8 cellular contexts compared by ENCODE assay signal in genomic region chr9:33446507-33447403, GRCh38. TPM values are rescaled to one million over a fixed set of nuclear protein-coding genes. Genes with fewer than 3 reads are reported as not detected.
DNase-seq lines count a peak whose midpoint lies in the region; ATAC-seq and TF ChIP-seq lines count a peak whose summit lies in the region.

No MANE protein-coding gene starts in this region.

- peak; percentile 34 to 38 for ATAC-seq in naive B cell (ENCODE audit: low read depth in 2 of 2)

- no peaks in the 10 kb centered on the region for H3K9me3 ChIP-seq in HAP-1
- H3K9me3 ChIP-seq in endodermal cell (ENCODE audit: control insufficient read depth, low read length) = no peaks in the 10 kb centered on the region
- H3K9me3 ChIP-seq in stomach smooth muscle (ENCODE audit: control insufficient read depth in 2 of 2, low read length in 2 of 2) = no peaks in the 10 kb centered on the region

- peaks cover 28% of the 10 kb centered on the region for H3K27me3 Mint-ChIP-seq in endodermal cell (ENCODE audit: insufficient read depth)
- H3K27me3 Mint-ChIP-seq in naive B cell = peaks cover 5 to 35% (median 13%) of the 10 kb centered on the region in 3 donors

- H3K9me3 Mint-ChIP-seq in endodermal cell (no peaks in the 10 kb centered on the region), naive B cell (no peaks in the 10 kb centered on the region)

- WGBS in endodermal cell (ENCODE audit: insufficient coverage in 1 of 2, insufficient read length in 1 of 2), 2 experiments = 44 to 48% methylated on average over 9 to 21 of the region's 21 CpGs

- H3K27ac ChIP-seq in endodermal cell (ENCODE audit: low read depth, low read length) (no peak overlapping the region), stomach smooth muscle (ENCODE audit: low read length) (no peak overlapping the region)

- DNase-seq in GM12865 (ENCODE audit: low read depth) (peak; percentile 93), HAP-1 (ENCODE audit: low spot score in 2 of 2) (peak in 1 of 2 experiments; percentile 45), M059J (ENCODE audit: low read depth) (peak; percentile 73), endodermal cell (peak; percentile 75), naive B cell (no peak), NCI-H1417 treated with DMSO at 0.1 percent for 48 hours (lab: John Stamatoyannopoulos, UW) (no peak)
- peak; percentile 56 for DNase-seq in activated CD4-positive, alpha-beta T cell treated with anti-CD3 and anti-CD28 coated beads, Interleukin-2, amount 50 U/mL, for 1 hour

- in situ Hi-C loops in HAP-1 (cut with MboI; ENCODE audit: low sequenced_read_pairs) = no loop called here

- H3K4me1 Mint-ChIP-seq in endodermal cell (peaks cover 34% of the 10 kb centered on the region), naive B cell (peaks cover 14 to 20% (median 18%) of the 10 kb centered on the region in 3 donors)

- H3K4me3 Mint-ChIP-seq in endodermal cell (peak overlapping the region; percentile 57), naive B cell (peak overlapping the region; percentile 69 to 85 (median 81))

- H3K9ac ChIP-seq in endodermal cell (ENCODE audit: extremely low read depth, low read length, poor library complexity, severe bottlenecking) (no peak overlapping the region), stomach smooth muscle (ENCODE audit: low read length in 2 of 2) (peak overlapping the region; percentile 52 to 66)

- no peaks in the 10 kb centered on the region for H3K36me3 ChIP-seq in HAP-1 (replicated peaks)
- no peaks in the 10 kb centered on the region for H3K36me3 ChIP-seq in endodermal cell (ENCODE audit: control insufficient read depth, insufficient read depth, low read length)
- H3K36me3 ChIP-seq in stomach smooth muscle (ENCODE audit: control insufficient read depth in 2 of 2, insufficient read depth in 2 of 2, low read length in 2 of 2) = no peaks in the 10 kb centered on the region

- H3K27me3 ChIP-seq in HAP-1 (ENCODE audit: low read depth) (no peaks in the 10 kb centered on the region), endodermal cell (ENCODE audit: control insufficient read depth, insufficient read depth, low read length, poor library complexity, severe bottlenecking) (peaks cover 10% of the 10 kb centered on the region), stomach smooth muscle (ENCODE audit: control insufficient read depth in 1 of 2, insufficient read depth in 2 of 2, low read length in 2 of 2) (no peaks in the 10 kb centered on the region)

- H3K4me1 ChIP-seq in HAP-1 (peaks cover 12% of the 10 kb centered on the region), endodermal cell (ENCODE audit: control insufficient read depth, insufficient read depth, low read length) (peaks cover 23% of the 10 kb centered on the region), stomach smooth muscle (ENCODE audit: control insufficient read depth, insufficient read depth, low read length) (peaks cover 8% of the 10 kb centered on the region)

- H3K27ac Mint-ChIP-seq in endodermal cell (no peak overlapping the region), naive B cell (peak overlapping the region in 1 of 6 donors; percentile 8)

- H3K36me3 Mint-ChIP-seq in endodermal cell (ENCODE audit: low read depth) (no peaks in the 10 kb centered on the region), naive B cell (no peaks in the 10 kb centered on the region)

- H3K4me3 ChIP-seq in GM12865 (ENCODE audit: low read depth, low read length) (peak overlapping the region; percentile 12), HAP-1 (peak overlapping the region; percentile 39), endodermal cell (ENCODE audit: low read length) (peak overlapping the region; percentile 72), stomach smooth muscle (ENCODE audit: low read length in 2 of 2) (peak overlapping the region; percentile 73 to 75)

- TF ChIP-seq CTCF in GM12865 (IDR thresholded peaks at IDR 0.05; ENCODE audit: insufficient read depth, low read depth, low read length, missing control alignments) (no peak), endodermal cell (conservative IDR thresholded peaks at IDR 0.05) (no peak)

RNA-seq across cellular contexts. Expression of gene AQP3, which starts 0.6 kb away (rescaled TPM):
- total RNA-seq in M059J (2014; rRNA removed; shearing (Covaris generic)) = 0.57 and 1.1 TPM in 2 replicates
- 1 to 10 TPM; 2.2 to 2.7 TPM for total RNA-seq in endodermal cell
- polyA plus RNA-seq in endodermal cell (2013, experiment 1 of 2) = 3.4 TPM
- polyA plus RNA-seq in endodermal cell (2013, experiment 2 of 2) = 2.7 TPM
- 1 to 10 TPM in 3 of 6 donors, under 1 TPM in 3; 0.18 to 1.9 (median 0.94) TPM for polyA plus RNA-seq in naive B cell (ENCODE audit: low read depth in 6 of 6)

RNA-seq across cellular contexts. Expression of gene NOL6, which starts 27.0 kb away (rescaled TPM):
- 30.2 and 39.3 TPM in 2 replicates for total RNA-seq in M059J (2014; rRNA removed; shearing (Covaris generic))
- 10 to 100 TPM; 34.2 to 34.6 TPM for total RNA-seq in endodermal cell
- 19.9 TPM for polyA plus RNA-seq in endodermal cell (2013, experiment 1 of 2)
- polyA plus RNA-seq in endodermal cell (2013, experiment 2 of 2) = 18.1 TPM
- 10 to 100 TPM in 5 of 6 donors, 1 to 10 TPM in 1; 5.7 to 23.9 (median 11.4) TPM for polyA plus RNA-seq in naive B cell (ENCODE audit: low read depth in 6 of 6)

RNA-seq across cellular contexts. Expression of gene AQP7, which starts 44.4 kb away (rescaled TPM):
- total RNA-seq in M059J (2014; rRNA removed; shearing (Covaris generic)) = 0.17 TPM in 1 of 2 replicates, not detected in the other
- under 1 TPM in 1 of 2 donors, not detected in 1; 0.38 TPM for total RNA-seq in endodermal cell
- not detected for polyA plus RNA-seq in endodermal cell (2013, experiment 1 of 2)
- 0.37 TPM for polyA plus RNA-seq in endodermal cell (2013, experiment 2 of 2)
- not detected for polyA plus RNA-seq in naive B cell (ENCODE audit: low read depth in 6 of 6)

Comparison
In these comparisons a context has a peak if more than half of its experiments do, and no peak if none do; other contexts are left out.
1. DNase-seq: peak in GM12865 (single experiment), M059J (single experiment), activated CD4-positive, alpha-beta T cell treated with anti-CD3 and anti-CD28 coated beads, Interleukin-2, amount 50 U/mL, for 1 hour (single experiment) and endodermal cell (single experiment); none in naive B cell (single experiment) and NCI-H1417 treated with DMSO at 0.1 percent for 48 hours (single experiment).
2. H3K4me3 ChIP-seq: peak in every context shown above with its lines; median percentile 74 in stomach smooth muscle; 72 in endodermal cell; 39 in HAP-1; 12 in GM12865.